25 cellular contexts compared by ENCODE assay signal in the genomic region with DNA sequence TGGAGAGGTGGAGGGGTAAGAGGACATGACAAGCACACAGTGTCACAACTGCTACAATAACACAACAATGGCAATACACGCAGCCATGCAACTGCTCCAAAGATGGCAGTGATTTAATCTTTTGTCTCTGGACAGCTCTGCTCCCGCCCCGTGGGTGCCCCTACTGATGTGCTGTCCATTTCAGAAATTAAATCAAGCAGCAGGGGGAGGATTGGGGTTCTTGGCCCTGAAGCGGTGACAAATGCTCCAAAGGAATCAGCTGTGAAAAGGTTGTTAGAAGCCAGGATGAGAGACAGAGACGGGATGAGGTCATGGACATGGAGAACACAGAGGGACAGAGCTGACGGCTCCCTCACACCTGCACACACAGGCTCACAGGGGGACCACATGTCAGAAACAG. TPM values are rescaled to one million over a fixed set of nuclear protein-coding genes. Genes with fewer than 3 reads are reported as not detected.
"Had no signal": no experiment of that assay in that cellular context is flagged by ENCODE, and none has a peak within 500 bp of the region (broad histone marks: within the 10 kb centered on the region; RNA-seq: fewer than 3 reads in every experiment).

No MANE protein-coding gene starts in this region.

- H3K27ac Mint-ChIP-seq: activated CD8-positive, alpha-beta memory T cell treated with anti-CD3 and anti-CD28 coated beads, Interleukin-2, amount 10 ng/mL, durations not matched to agents 7 days and 5 days; activated CD8-positive, alpha-beta T cell treated with anti-CD3 and anti-CD28 coated beads, Interleukin-2, amount 10 ng/mL, durations not matched to agents 7 days and 5 days; activated naive CD4-positive, alpha-beta T cell treated with anti-CD3 and anti-CD28 coated beads, Interleukin-2, amount 50 U/mL, for 72 hours; natural killer cell treated with Interleukin-12 subunit alpha and Interleukin-12 subunit beta and Interleukin-15 and Interleukin-18, amount 100 ng/mL, for 72 hours; WTC11 had no signal

- H3K27me3 ChIP-seq: body of pancreas, cardiac muscle cell, heart left ventricle, pancreas, testis had no signal

- H3K4me1 ChIP-seq: body of pancreas, pancreas, prostate gland, testis had no signal

- DNase-seq: activated CD8-positive, alpha-beta memory T cell treated with anti-CD3 and anti-CD28 coated beads, Interleukin-2, amount 10 ng/mL, durations not matched to agents 7 days and 5 days; activated CD8-positive, alpha-beta T cell treated with anti-CD3 and anti-CD28 coated beads, Interleukin-2, amount 10 ng/mL, durations not matched to agents 7 days and 5 days; activated naive CD4-positive, alpha-beta T cell; activated T-cell treated with anti-CD3 and anti-CD28 coated beads, Interleukin-2, amount 50 U/mL, for 48 hours; body of pancreas; foreskin fibroblast; left ventricle myocardium superior; nucleus accumbens; stimulated activated CD4-positive, alpha-beta T cell treated with anti-CD3 and anti-CD28 coated beads, Interleukin-4, amount 100 ng/mL, for 1 hour; stimulated activated naive CD8-positive, alpha-beta T cell treated with anti-CD3 and anti-CD28 coated beads, Interleukin-15, Interleukin-2, amounts not matched to agents 100 U/mL and 50 U/mL, for 24 hours; T-helper 2 cell; testis; trophoblast cell had no signal

- H3K36me3 Mint-ChIP-seq: activated CD8-positive, alpha-beta memory T cell treated with anti-CD3 and anti-CD28 coated beads, Interleukin-2, amount 10 ng/mL, durations not matched to agents 7 days and 5 days; activated naive CD4-positive, alpha-beta T cell treated with anti-CD3 and anti-CD28 coated beads, Interleukin-2, amount 50 U/mL, for 72 hours; natural killer cell treated with Interleukin-12 subunit alpha and Interleukin-12 subunit beta and Interleukin-15 and Interleukin-18, amount 100 ng/mL, for 72 hours; WTC11 had no signal

- FAIRE-seq: pancreas had no signal

- H3K4me3 Mint-ChIP-seq: activated CD8-positive, alpha-beta memory T cell treated with anti-CD3 and anti-CD28 coated beads, Interleukin-2, amount 10 ng/mL, durations not matched to agents 7 days and 5 days; activated CD8-positive, alpha-beta T cell treated with anti-CD3 and anti-CD28 coated beads, Interleukin-2, amount 10 ng/mL, durations not matched to agents 7 days and 5 days; natural killer cell treated with Interleukin-12 subunit alpha and Interleukin-12 subunit beta and Interleukin-15 and Interleukin-18, amount 100 ng/mL, for 72 hours; WTC11 had no signal

- ATAC-seq: activated CD8-positive, alpha-beta memory T cell treated with anti-CD3 and anti-CD28 coated beads, Interleukin-2, amount 10 ng/mL, durations not matched to agents 7 days and 5 days; activated CD8-positive, alpha-beta T cell treated with anti-CD3 and anti-CD28 coated beads, Interleukin-2, amount 10 ng/mL, durations not matched to agents 7 days and 5 days; activated naive CD4-positive, alpha-beta T cell treated with anti-CD3 and anti-CD28 coated beads, Interleukin-2, amount 50 U/mL, for 72 hours; body of pancreas; esophagus mucosa; heart left ventricle; left ventricle myocardium superior; mucosa of descending colon; natural killer cell treated with Interleukin-12 subunit alpha and Interleukin-12 subunit beta and Interleukin-15 and Interleukin-18, amount 100 ng/mL, for 72 hours; pancreas; stimulated activated naive CD8-positive, alpha-beta T cell treated with anti-CD3 and anti-CD28 coated beads, Interleukin-15, Interleukin-2, amounts not matched to agents 100 U/mL and 50 U/mL, for 24 hours; WTC11 had no signal

- H3K36me3 ChIP-seq: cardiac muscle cell, heart left ventricle, pancreas, prostate gland had no signal

- H3K9me3 ChIP-seq: body of pancreas, heart left ventricle, mucosa of descending colon, pancreas, prostate gland, testis had no signal

- H3K9me3 Mint-ChIP-seq: activated naive CD4-positive, alpha-beta T cell treated with anti-CD3 and anti-CD28 coated beads, Interleukin-2, amount 50 U/mL, for 72 hours; natural killer cell treated with Interleukin-12 subunit alpha and Interleukin-12 subunit beta and Interleukin-15 and Interleukin-18, amount 100 ng/mL, for 72 hours; WTC11 had no signal

- H3K4me3 ChIP-seq: body of pancreas, cardiac muscle cell, heart left ventricle, mucosa of descending colon, pancreas, prostate gland, testis had no signal

- H3K27ac ChIP-seq: body of pancreas, cardiac muscle cell, heart left ventricle, pancreas, prostate gland, testis had no signal

- H3K4me1 Mint-ChIP-seq: activated CD8-positive, alpha-beta memory T cell treated with anti-CD3 and anti-CD28 coated beads, Interleukin-2, amount 10 ng/mL, durations not matched to agents 7 days and 5 days had no signal

RNA-seq across cellular contexts. Expression of a gene that starts 22.6 kb away (rescaled TPM):
- total RNA-seq: activated CD8-positive, alpha-beta memory T cell treated with anti-CD3 and anti-CD28 coated beads, Interleukin-2, amount 10 ng/mL, durations not matched to agents 7 days and 5 days; activated CD8-positive, alpha-beta T cell treated with anti-CD3 and anti-CD28 coated beads, Interleukin-2, amount 10 ng/mL, durations not matched to agents 7 days and 5 days; esophagus mucosa; lung microvascular endothelial cell; natural killer cell treated with Interleukin-12 subunit alpha and Interleukin-12 subunit beta and Interleukin-15 and Interleukin-18, amount 100 ng/mL, for 72 hours had no signal

RNA-seq across cellular contexts. Expression of a gene that starts 44.2 kb away (rescaled TPM):
- total RNA-seq: activated CD8-positive, alpha-beta memory T cell treated with anti-CD3 and anti-CD28 coated beads, Interleukin-2, amount 10 ng/mL, durations not matched to agents 7 days and 5 days; activated CD8-positive, alpha-beta T cell treated with anti-CD3 and anti-CD28 coated beads, Interleukin-2, amount 10 ng/mL, durations not matched to agents 7 days and 5 days; aorta; lung microvascular endothelial cell; mesenteric fat pad; natural killer cell treated with Interleukin-12 subunit alpha and Interleukin-12 subunit beta and Interleukin-15 and Interleukin-18, amount 100 ng/mL, for 72 hours had no signal
- polyA plus RNA-seq: aorta had no signal
